8 cellular contexts compared by ENCODE assay signal in genomic region chr16:72985148-72985882, GRCh38.
DNase-seq lines count a peak whose midpoint lies in the region; ATAC-seq and TF ChIP-seq lines count a peak whose summit lies in the region.
"Had no signal": no experiment of that assay in that cellular context is flagged by ENCODE, and none has a peak within 500 bp of the region (broad histone marks: within the 10 kb centered on the region; RNA-seq: fewer than 3 reads in every experiment).

No MANE protein-coding gene starts in this region.

- H3K36me3 ChIP-seq in esophagus (ENCODE audit: control insufficient read depth in 2 of 2, insufficient read depth in 2 of 2, low read length in 1 of 2) (no peaks in the 10 kb centered on the region), thyroid gland (no peaks in the 10 kb centered on the region)

- H3K9me3 ChIP-seq in esophagus (ENCODE audit: control insufficient read depth in 2 of 2, insufficient read depth in 1 of 2, low read depth in 1 of 2, low read length in 1 of 2) (no peaks in the 10 kb centered on the region), thyroid gland (no peaks in the 10 kb centered on the region)

- intact Hi-C loops in thyroid gland (cut with DNase I) = no loop called here

- TF ChIP-seq CTCF in thyroid gland (IDR thresholded peaks at IDR 0.05) = no peak

- TF ChIP-seq POLR2A in thyroid gland (IDR thresholded peaks at IDR 0.05) = no peak

- H3K27me3 ChIP-seq in esophagus (ENCODE audit: control insufficient read depth in 1 of 2, insufficient read depth in 2 of 2, low read length in 2 of 2) (no peaks in the 10 kb centered on the region), thyroid gland (no peaks in the 10 kb centered on the region)

- H3K27ac ChIP-seq in esophagus (ENCODE audit: low read depth in 2 of 2, low read length in 1 of 2) = peak overlapping the region; percentile 65 to 66
- H3K27ac ChIP-seq in thyroid gland = peak overlapping the region in 2 of 3 donors; percentile 32 to 55

- H3K4me3 ChIP-seq in esophagus (ENCODE audit: low read depth in 1 of 2, low read length in 2 of 2) (no peak overlapping the region), thyroid gland (replicated peaks in 1 of 3) (no peak overlapping the region)

- WGBS in esophagus, 2 donors = 64 to 67% methylated on average over 11 of the region's 11 CpGs
- WGBS in thyroid gland, 2 donors = 68 to 71% methylated on average over 11 of the region's 11 CpGs

- no peak for ATAC-seq in GM21367 (IDR thresholded peaks at IDR 0.05; ENCODE audit: unreplicated experiment)
- ATAC-seq in GM21360 (IDR thresholded peaks at IDR 0.05; ENCODE audit: unreplicated experiment) = no peak

- DNase-seq in NCI-H69 (lab: John Stamatoyannopoulos, UW) (peak; percentile 21), midbrain (lab: John Stamatoyannopoulos, UW) (peak; percentile 24), thyroid gland (no peak)
- no peak for DNase-seq in activated CD8-positive, alpha-beta memory T cell treated with anti-CD3 and anti-CD28 coated beads, Interleukin-2, amount 50 U/mL, for 48 hours
- DNase-seq: NCI-H187 had no signal

- peaks cover 7 to 19% of the 10 kb centered on the region in 2 donors for H3K4me1 ChIP-seq in esophagus (ENCODE audit: control insufficient read depth in 2 of 2, insufficient read depth in 2 of 2, low read length in 1 of 2)
- peaks cover 74 to 84% of the 10 kb centered on the region in 2 donors for H3K4me1 ChIP-seq in thyroid gland

Comparison
In these comparisons a context has a peak if more than half of its experiments do, and no peak if none do; other contexts are left out.
1. DNase-seq: peak in NCI-H69 (single experiment) and midbrain (single experiment); none in thyroid gland (0 of 2) and activated CD8-positive, alpha-beta memory T cell treated with anti-CD3 and anti-CD28 coated beads, Interleukin-2, amount 50 U/mL, for 48 hours (single experiment).